In the genomic region with DNA sequence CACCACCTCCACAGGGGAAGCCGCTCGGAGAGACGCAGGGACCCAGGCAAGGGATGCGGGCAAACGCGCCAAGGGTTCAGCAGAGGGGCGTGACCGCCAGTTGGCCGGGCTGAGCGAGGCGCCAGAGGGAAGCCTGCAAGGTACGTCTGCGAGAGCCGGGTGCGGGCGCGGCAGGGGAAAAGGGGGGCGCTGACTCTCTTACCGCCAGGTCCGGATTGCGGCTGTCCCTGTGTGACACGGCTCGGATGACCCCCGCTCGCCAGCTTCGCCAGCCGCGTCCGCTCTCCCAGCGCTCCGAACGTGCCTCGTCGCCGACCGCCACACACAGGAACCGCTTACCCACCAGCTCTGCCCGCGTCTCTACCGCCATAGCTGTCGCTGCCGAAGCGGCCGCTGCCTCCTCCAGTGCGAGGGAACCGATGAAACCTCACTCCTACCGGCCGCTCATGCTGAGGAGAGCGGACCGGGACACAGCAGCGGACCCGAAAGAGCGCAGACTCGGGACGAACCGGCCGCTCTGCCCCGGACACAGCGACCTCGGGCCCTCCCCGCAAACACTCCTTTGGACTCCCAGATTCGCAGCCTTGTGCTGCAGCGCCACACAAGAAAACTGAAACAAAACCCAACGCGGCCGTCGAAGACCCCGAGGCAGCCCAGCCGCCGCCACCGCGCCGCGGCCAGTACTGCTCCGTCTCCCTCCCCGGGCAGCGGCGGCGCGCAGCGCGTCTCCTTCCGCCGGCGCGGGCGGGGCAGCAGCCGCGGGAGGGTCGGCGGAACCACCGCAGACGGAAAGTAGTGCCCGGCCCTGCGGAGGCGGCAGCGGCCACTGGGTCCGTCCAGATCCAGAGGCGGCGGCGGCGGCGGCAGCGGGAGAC, we compare ENCODE assay signal across 8 cellular contexts. TPM values are rescaled to one million over a fixed set of nuclear protein-coding genes. Genes with fewer than 3 reads are reported as not detected.
DNase-seq lines count a peak whose midpoint lies in the region; ATAC-seq and TF ChIP-seq lines count a peak whose summit lies in the region.

A gene with protein sequence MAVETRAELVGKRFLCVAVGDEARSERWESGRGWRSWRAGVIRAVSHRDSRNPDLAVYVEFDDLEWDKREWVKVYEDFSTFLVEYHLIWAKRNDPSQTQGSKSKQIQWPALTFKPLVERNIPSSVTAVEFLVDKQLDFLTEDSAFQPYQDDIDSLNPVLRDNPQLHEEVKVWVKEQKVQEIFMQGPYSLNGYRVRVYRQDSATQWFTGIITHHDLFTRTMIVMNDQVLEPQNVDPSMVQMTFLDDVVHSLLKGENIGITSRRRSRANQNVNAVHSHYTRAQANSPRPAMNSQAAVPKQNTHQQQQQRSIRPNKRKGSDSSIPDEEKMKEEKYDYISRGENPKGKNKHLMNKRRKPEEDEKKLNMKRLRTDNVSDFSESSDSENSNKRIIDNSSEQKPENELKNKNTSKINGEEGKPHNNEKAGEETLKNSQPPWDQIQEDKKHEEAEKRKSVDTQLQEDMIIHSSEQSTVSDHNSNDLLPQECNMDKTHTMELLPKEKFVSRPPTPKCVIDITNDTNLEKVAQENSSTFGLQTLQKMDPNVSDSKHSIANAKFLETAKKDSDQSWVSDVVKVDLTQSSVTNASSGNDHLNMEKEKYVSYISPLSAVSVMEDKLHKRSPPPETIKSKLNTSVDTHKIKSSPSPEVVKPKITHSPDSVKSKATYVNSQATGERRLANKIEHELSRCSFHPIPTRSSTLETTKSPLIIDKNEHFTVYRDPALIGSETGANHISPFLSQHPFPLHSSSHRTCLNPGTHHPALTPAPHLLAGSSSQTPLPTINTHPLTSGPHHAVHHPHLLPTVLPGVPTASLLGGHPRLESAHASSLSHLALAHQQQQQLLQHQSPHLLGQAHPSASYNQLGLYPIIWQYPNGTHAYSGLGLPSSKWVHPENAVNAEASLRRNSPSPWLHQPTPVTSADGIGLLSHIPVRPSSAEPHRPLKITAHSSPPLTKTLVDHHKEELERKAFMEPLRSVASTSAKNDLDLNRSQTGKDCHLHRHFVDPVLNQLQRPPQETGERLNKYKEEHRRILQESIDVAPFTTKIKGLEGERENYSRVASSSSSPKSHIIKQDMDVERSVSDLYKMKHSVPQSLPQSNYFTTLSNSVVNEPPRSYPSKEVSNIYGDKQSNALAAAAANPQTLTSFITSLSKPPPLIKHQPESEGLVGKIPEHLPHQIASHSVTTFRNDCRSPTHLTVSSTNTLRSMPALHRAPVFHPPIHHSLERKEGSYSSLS (N-terminal part only) (minus strand): TSS at position 685 of the 875 bp plus-strand sequence. CDS start 315 bp downstream, at position 370.

- peak within 1 kb of the TSS; percentile 83 for H3K9ac ChIP-seq in OCI-LY1 (ENCODE audit: low read length)

- peak; percentile 69 for ATAC-seq in CD8-positive, alpha-beta T cell
- peak; percentile 82 for ATAC-seq in GM19324 (IDR thresholded peaks at IDR 0.05; ENCODE audit: low FRiP score, unreplicated experiment)
- ATAC-seq in HG03460 (IDR thresholded peaks at IDR 0.05; ENCODE audit: unreplicated experiment) = peak; percentile 75
- ATAC-seq in mucosa of descending colon = peak; percentile 94

- no peaks in the 10 kb centered on the region for H3K27me3 Mint-ChIP-seq in CD8-positive, alpha-beta T cell (ENCODE audit: low read depth)

- peaks cover 54% of the 10 kb centered on the region for H3K79me2 ChIP-seq in OCI-LY1 (ENCODE audit: insufficient read depth, low read length)

- no peaks in the 10 kb centered on the region for H3K9me3 Mint-ChIP-seq in CD8-positive, alpha-beta T cell

- H2AFZ ChIP-seq in OCI-LY1 (ENCODE audit: low read length) = no peak within 1 kb of the TSS

- POLR2A ChIA-PET in CD8-positive, alpha-beta T cell (lab: Charles Lee) = interaction anchor here (2.8 kb wide), 1 partner anchor 56 kb away, joined by 14 read pairs; a partner anchor contains a TSS

- H3K9me2 ChIP-seq in OCI-LY1 (ENCODE audit: low read depth, low read length) = no peaks in the 10 kb centered on the region

- H4K20me1 ChIP-seq in OCI-LY1 (ENCODE audit: insufficient read depth, low read length) = no peaks in the 10 kb centered on the region

- H3K4me3 Mint-ChIP-seq in CD8-positive, alpha-beta T cell = peak within 1 kb of the TSS; percentile 89

- H3K4me3 ChIP-seq in CD8-positive, alpha-beta T cell (ENCODE audit: low read depth, low read length) = peak within 1 kb of the TSS; percentile 92
- H3K4me3 ChIP-seq in OCI-LY1 (ENCODE audit: low read depth, low read length, poor library complexity, severe bottlenecking) (peak within 1 kb of the TSS; percentile 84), mucosa of descending colon (peak within 1 kb of the TSS; percentile 82)

- peak within 1 kb of the TSS; percentile 91 for H3K27ac Mint-ChIP-seq in CD8-positive, alpha-beta T cell

- CTCF ChIA-PET in CD8-positive, alpha-beta T cell (lab: Charles Lee) = interaction anchor here (1.0 to 1.7 kb wide), 4 partner anchors 13 to 299 kb away, joined by 3 to 4 read pairs (median 4); no protein-coding TSS in a partner anchor

- H3K36me3 Mint-ChIP-seq in CD8-positive, alpha-beta T cell = peaks cover 7% of the 10 kb centered on the region

- peak within 1 kb of the TSS; percentile 79 for H3K27ac ChIP-seq in CD8-positive, alpha-beta T cell (ENCODE audit: low read depth, low read length)
- H3K27ac ChIP-seq in OCI-LY1 (ENCODE audit: low read depth, low read length, poor library complexity, severe bottlenecking) = peak within 1 kb of the TSS; percentile 74
- peak within 1 kb of the TSS; percentile 69 for H3K27ac ChIP-seq in epithelial cell of prostate

- H3K4me2 ChIP-seq in OCI-LY1 (ENCODE audit: low read length) = peak within 1 kb of the TSS; percentile 78

- peak; percentile 24 to 79 (median 57) for DNase-seq in CD8-positive, alpha-beta T cell
- peak; percentile 35 for DNase-seq in activated T-cell treated with anti-CD3 and anti-CD28 coated beads for 4 hours
- peak; percentile 26 for DNase-seq in epithelial cell of prostate (ENCODE audit: low read depth, low spot score)
- peak; percentile 80 to 89 (median 85) for DNase-seq in mucosa of descending colon
- DNase-seq in stimulated activated CD8-positive, alpha-beta memory T cell treated with anti-CD3 and anti-CD28 coated beads, Interleukin-4, amount 100 ng/mL, for 24 hours (ENCODE audit: low read depth) = peak; percentile 45

- 0 out of 2 replicates have a peak, but pooled peaks cover 4% of the 10 kb centered on the region for H3F3A ChIP-seq in OCI-LY1 (ENCODE audit: insufficient read depth, low read length)

- intact Hi-C loops in CD8-positive, alpha-beta T cell (cut with DNase I, micrococcal nuclease) = loop anchor here (2.0 to 10.0 kb wide), 8 partner anchors 43 to 253 kb away; a partner anchor contains a TSS
- intact Hi-C loops in mucosa of descending colon (cut with DNase I, micrococcal nuclease) = loop anchor here in 1 of 2 donors (10.0 kb wide), 1 partner anchor 159 kb away; no protein-coding TSS in a partner anchor

- peaks cover 8% of the 10 kb centered on the region for H3K4me1 ChIP-seq in CD8-positive, alpha-beta T cell (ENCODE audit: insufficient read depth, low read length)
- peaks cover 25% of the 10 kb centered on the region for H3K4me1 ChIP-seq in OCI-LY1 (ENCODE audit: insufficient read depth, low read length, severe bottlenecking)
- peaks cover 8% of the 10 kb centered on the region for H3K4me1 ChIP-seq in mucosa of descending colon (ENCODE audit: low read depth)

- H3K4me1 Mint-ChIP-seq in CD8-positive, alpha-beta T cell (ENCODE audit: low read depth) = peaks cover 34% of the 10 kb centered on the region

- TF ChIP-seq CTCF in CD8-positive, alpha-beta T cell (IDR thresholded peaks at IDR 0.05) = no peak
- 0 out of 2 replicates have a peak, but pooled peaks have one; percentile 3 for TF ChIP-seq CTCF in OCI-LY1 (IDR thresholded peaks at IDR 0.05; ENCODE audit: low read length)
- TF ChIP-seq CTCF in mucosa of descending colon (IDR thresholded peaks at IDR 0.05) = no peak

- no peaks in the 10 kb centered on the region for H3K27me3 ChIP-seq in CD8-positive, alpha-beta T cell (ENCODE audit: insufficient read depth, low read length)
- H3K27me3 ChIP-seq in OCI-LY1 (ENCODE audit: insufficient read depth, low read length) = no peaks in the 10 kb centered on the region

- H3K36me3 ChIP-seq in CD8-positive, alpha-beta T cell (ENCODE audit: insufficient read depth, low read length) = no peaks in the 10 kb centered on the region
- no peaks in the 10 kb centered on the region for H3K36me3 ChIP-seq in OCI-LY1 (ENCODE audit: insufficient read depth, low read length)
- no peaks in the 10 kb centered on the region for H3K36me3 ChIP-seq in mucosa of descending colon (ENCODE audit: low read depth)

- no peaks in the 10 kb centered on the region for H3K9me3 ChIP-seq in CD8-positive, alpha-beta T cell (ENCODE audit: low read length)
- H3K9me3 ChIP-seq in OCI-LY1 (ENCODE audit: low read length) (no peaks in the 10 kb centered on the region), mucosa of descending colon (no peaks in the 10 kb centered on the region)

RNA-seq across cellular contexts. Expression of the gene that starts here (rescaled TPM):
- 100 to 1,000 TPM; 377 to 392 TPM for total RNA-seq in CD8-positive, alpha-beta T cell
- total RNA-seq in mucosa of descending colon = 10 to 100 TPM; 54.1 to 83.8 (median 82.1) TPM

Comparison
In these comparisons a context has a peak if more than half of its experiments do, and no peak if none do; other contexts are left out.
1. Peak in every context shown above with its lines: DNase-seq, ATAC-seq, H3K4me3 ChIP-seq and H3K27ac ChIP-seq.
2. RNA of the gene that starts here (total RNA-seq): 377 to 392 TPM in CD8-positive, alpha-beta T cell; 54.1 to 83.8 TPM in mucosa of descending colon; every median in the first group is over 4 times any median in the second.
3. DNase-seq: peak in every context shown above with its lines; median percentile 85 in mucosa of descending colon; 57 in CD8-positive, alpha-beta T cell; 45 in stimulated activated CD8-positive, alpha-beta memory T cell treated with anti-CD3 and anti-CD28 coated beads, Interleukin-4, amount 100 ng/mL, for 24 hours; 35 in activated T-cell treated with anti-CD3 and anti-CD28 coated beads for 4 hours; 26 in epithelial cell of prostate.